Comparison of ENCODE assay signal across 8 cellular contexts in the genomic region with DNA sequence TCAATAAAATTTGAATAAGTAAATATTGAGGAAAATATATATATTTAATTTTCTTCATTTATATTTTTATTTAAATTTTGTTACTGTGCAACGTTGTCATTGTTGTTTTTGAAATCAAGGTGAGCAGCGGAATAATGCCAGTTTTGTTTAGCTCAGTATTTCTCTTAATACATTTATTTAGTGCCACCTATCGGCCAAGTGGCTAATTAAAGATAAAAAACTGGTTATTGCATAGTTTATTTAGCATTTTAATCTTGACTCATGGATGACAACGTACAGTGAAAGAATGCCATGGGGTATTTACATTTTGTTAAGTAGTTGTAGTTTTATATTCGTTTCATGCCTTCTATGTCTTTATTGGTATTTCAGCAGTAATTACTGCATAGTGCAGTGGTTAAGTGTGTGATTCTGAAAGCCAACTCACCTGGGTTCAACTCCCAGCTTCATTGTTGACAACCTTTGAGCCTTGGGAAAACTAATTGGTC.
A peak's percentile ranks its signal among the peaks of the same experiment; 100 is the strongest.
DNase-seq lines count a peak whose midpoint lies in the region; ATAC-seq and TF ChIP-seq lines count a peak whose summit lies in the region.

No MANE protein-coding gene starts in this region.

- peaks cover 7% of the 10 kb centered on the region for H3K36me3 Mint-ChIP-seq in brain

- no peaks in the 10 kb centered on the region for H3K27me3 Mint-ChIP-seq in brain

- ATAC-seq in GM21360 (IDR thresholded peaks at IDR 0.05; ENCODE audit: unreplicated experiment) (peak; percentile 64), GM19467 (IDR thresholded peaks at IDR 0.05; ENCODE audit: unreplicated experiment) (no peak)

- peaks cover 0 to 2% (median 0%) of the 10 kb centered on the region in 5 experiments for H3K9me3 Mint-ChIP-seq in brain

- DNase-seq in NCI-H2227 (lab: John Stamatoyannopoulos, UW; ENCODE audit: unreplicated experiment) (peak; percentile 18), medulla oblongata (ENCODE audit: extremely low spot score) (peak; percentile 70), UCSD-AML1 (lab: John Stamatoyannopoulos, UW; ENCODE audit: unreplicated experiment) (no peak)
- no peak for DNase-seq in activated CD4-positive, alpha-beta T cell treated with anti-CD3 and anti-CD28 coated beads, Interleukin-2, amount 50 U/mL, for 48 hours

- no peaks in the 10 kb centered on the region for H3K4me1 Mint-ChIP-seq in brain

- TF ChIP-seq CTCF in C4-2B (conservative IDR thresholded peaks at IDR 0.05) (peak; percentile 63), brain (conservative IDR thresholded peaks at IDR 0.05) (peak; percentile 77 to 80)

- no peak overlapping the region for H3K27ac Mint-ChIP-seq in brain

- no peak overlapping the region for H3K4me3 Mint-ChIP-seq in brain

- no peak overlapping the region for H3K27ac ChIP-seq in C4-2B

Comparison
In these comparisons a context has a peak if more than half of its experiments do, and no peak if none do; other contexts are left out.
1. DNase-seq: peak in NCI-H2227 (single experiment) and medulla oblongata (single experiment); none in UCSD-AML1 (single experiment) and activated CD4-positive, alpha-beta T cell treated with anti-CD3 and anti-CD28 coated beads, Interleukin-2, amount 50 U/mL, for 48 hours (0 of 2).